11 cellular contexts compared by ENCODE assay signal in genomic region chr20:48772183-48772976, GRCh38. TPM values are rescaled to one million over a fixed set of nuclear protein-coding genes. Genes with fewer than 3 reads are reported as not detected.
DNase-seq lines count a peak whose midpoint lies in the region; ATAC-seq, FAIRE-seq and TF ChIP-seq lines count a peak whose summit lies in the region.
"Had no signal": no experiment of that assay in that cellular context is flagged by ENCODE, and none has a peak within 500 bp of the region (broad histone marks: within the 10 kb centered on the region; RNA-seq: fewer than 3 reads in every experiment).

No MANE protein-coding gene starts in this region.

- intact Hi-C loops in Right ventricle myocardium superior (cut with DNase I) (no loop called here), sciatic nerve (cut with DNase I) (no loop called here), uterus (cut with DNase I; ENCODE audit: low total_unique reads) (no loop called here)

- H3K36me3 Mint-ChIP-seq in T-cell = peaks cover 29% of the 10 kb centered on the region
- H3K36me3 Mint-ChIP-seq: type B pancreatic cell had no signal

- no peak for TF ChIP-seq CTCF in uterus (IDR thresholded peaks at IDR 0.05)

- DNase-seq in GM12891 (ENCODE audit: insufficient read length, low spot score) (no peak), T-cell (peak in 3 of 34 experiments; percentile 21 to 54 (median 23)), Right ventricle myocardium superior (peak; percentile 81), sciatic nerve (ENCODE audit: low spot score) (no peak), NCI-H524 treated with DMSO at 0.1 percent for 48 hours (lab: John Stamatoyannopoulos, UW) (no peak), uterus (no peak), activated gamma-delta T cell treated with Interleukin-2 at 50 U/mL for 16 hours (no peak)
- DNase-seq: NCI-H1105 had no signal

- no peak overlapping the region for H3K4me3 ChIP-seq in uterus

- CTCF ChIA-PET in T-cell (lab: Charles Lee) = no interaction called here

- POLR2A ChIA-PET in T-cell (lab: Charles Lee) = interaction anchor here in 1 of 2 donors (0.8 kb wide), 1 partner anchor 13 kb away, joined by 3 read pairs; no protein-coding TSS in a partner anchor

- H3K4me1 ChIP-seq in uterus = no peaks in the 10 kb centered on the region

- peak overlapping the region; percentile 76 to 90 for H3K27ac Mint-ChIP-seq in T-cell
- H3K27ac Mint-ChIP-seq: type B pancreatic cell had no signal

- H3K36me3 ChIP-seq in uterus = no peaks in the 10 kb centered on the region

- H3K4me3 Mint-ChIP-seq in T-cell = peak overlapping the region in 2 of 3 donors; percentile 45 to 49
- H3K4me3 Mint-ChIP-seq: type B pancreatic cell had no signal

- H3K9me3 Mint-ChIP-seq in T-cell = peaks cover 0 to 5% (median 0%) of the 10 kb centered on the region in 3 donors
- H3K9me3 Mint-ChIP-seq: type B pancreatic cell had no signal

- no peaks in the 10 kb centered on the region for H3K27me3 ChIP-seq in uterus

- TF ChIP-seq POLR2A in GM12891 (IDR thresholded peaks at IDR 0.05; ENCODE audit: low read depth, low read length) (no peak), uterus (IDR thresholded peaks at IDR 0.05) (no peak)

- no peaks in the 10 kb centered on the region for H3K9me3 ChIP-seq in uterus

- H3K27ac ChIP-seq in uterus = no peak overlapping the region

- FAIRE-seq in GM12891 (lab: Jason Lieb, UNC) = peak; percentile 69
- FAIRE-seq: endometrium had no signal

- peaks cover 73 to 93% (median 88%) of the 10 kb centered on the region in 3 donors for H3K4me1 Mint-ChIP-seq in T-cell

- ATAC-seq in T-cell (replicated peaks in 1 of 4) (no peak), Right ventricle myocardium superior (ENCODE audit: poor library complexity) (peak; percentile 65), sciatic nerve (peak; percentile 83), HG03196 (IDR thresholded peaks at IDR 0.05; ENCODE audit: unreplicated experiment) (no peak)

- H3K27me3 Mint-ChIP-seq in T-cell = no peaks in the 10 kb centered on the region

TF ChIP-seq in GM12891, 5 proteins besides CTCF, POLR2A, EP300 and RAD21:
- TF ChIP-seq SPI1 (IDR thresholded peaks at IDR 0.05; ENCODE audit: low read depth, low read length) (peak; percentile 80), POLR2AphosphoS5 (IDR thresholded peaks at IDR 0.05; ENCODE audit: low read depth, low read length) (no peak)
TF ChIP-seq in GM12891: peak in this region for 1.

RNA-seq across cellular contexts. Expression of gene PREX1, which starts 55.4 kb away (rescaled TPM):
- polyA plus RNA-seq in GM12891 (2012; ENCODE audit: low read depth, missing spikeins) = 54.9 TPM
- total RNA-seq in T-cell = 100 to 1,000 TPM in 4 of 5 donors, 10 to 100 TPM in 1; 99.2 to 181 (median 137) TPM
- 10.3 TPM for total RNA-seq in Right ventricle myocardium superior
- total RNA-seq in sciatic nerve = 33.9 TPM
- 10 to 100 TPM in 2 of 4 donors, 1 to 10 TPM in 2; 3.6 to 19.7 (median 11.3) TPM for total RNA-seq in uterus

Comparison
In these comparisons a context has a peak if more than half of its experiments do, and no peak if none do; other contexts are left out.
1. ATAC-seq: peak in Right ventricle myocardium superior (single experiment) and sciatic nerve (single experiment); none in T-cell (0 of 4) and HG03196 (single experiment).